1 cellular context compared by ENCODE assay signal in the genomic region with DNA sequence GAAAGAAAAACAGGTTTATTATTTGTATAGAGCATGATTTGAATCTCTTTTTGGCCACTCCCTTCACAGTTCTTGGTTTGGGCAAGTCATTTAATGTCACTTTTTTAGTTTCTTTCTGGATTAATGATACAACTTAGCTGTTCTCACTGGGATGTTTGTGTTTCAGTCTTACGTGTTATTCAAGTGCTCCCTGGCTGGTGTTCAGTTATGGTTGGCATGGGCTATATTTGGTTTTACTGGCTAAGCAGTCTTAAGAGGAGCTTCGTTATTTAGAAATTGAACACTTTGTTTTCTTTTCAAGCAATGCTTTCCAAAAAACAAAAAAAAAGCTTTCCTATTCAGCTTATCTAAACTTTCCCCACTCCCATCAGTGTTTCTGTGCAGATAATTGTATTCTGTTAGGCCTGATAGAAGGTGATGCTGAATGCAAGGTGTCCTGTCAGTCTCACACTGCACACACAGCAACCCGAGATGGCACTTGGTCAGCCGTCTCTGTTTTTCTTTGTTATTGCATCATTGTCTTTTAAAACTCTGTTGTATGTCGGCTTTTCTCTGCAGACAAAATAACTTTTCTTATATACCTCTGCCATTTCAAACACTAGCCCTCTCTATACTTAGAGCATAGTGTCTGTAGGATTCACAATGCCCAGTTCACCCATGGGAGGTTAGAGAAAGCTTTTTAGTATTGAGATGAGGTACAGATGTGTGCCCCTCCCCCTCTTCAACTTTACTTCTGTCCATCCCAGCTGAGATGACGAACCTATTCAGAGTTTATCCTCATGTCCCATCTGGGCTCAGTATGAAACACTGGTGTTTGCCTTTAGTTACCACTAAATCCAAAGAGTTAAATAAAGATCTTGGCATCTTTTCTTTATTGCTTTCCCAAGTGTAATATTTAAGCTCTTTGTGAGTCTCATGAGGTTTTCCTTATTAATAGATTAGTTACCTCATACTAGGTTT.
TF ChIP-seq lines count a peak whose summit lies in the region.

No MANE protein-coding gene starts in this region.

TF ChIP-seq in IMR-90, 13 proteins besides CTCF, POLR2A, EP300 and RAD21:
- TF ChIP-seq FOS (IDR thresholded peaks at IDR 0.05; ENCODE audit: low read depth, low read length) (no peak), CEBPB (IDR thresholded peaks at IDR 0.05; ENCODE audit: low read depth, low read length) (peak; percentile 50)
